30 cellular contexts compared by ENCODE assay signal in the genomic region with DNA sequence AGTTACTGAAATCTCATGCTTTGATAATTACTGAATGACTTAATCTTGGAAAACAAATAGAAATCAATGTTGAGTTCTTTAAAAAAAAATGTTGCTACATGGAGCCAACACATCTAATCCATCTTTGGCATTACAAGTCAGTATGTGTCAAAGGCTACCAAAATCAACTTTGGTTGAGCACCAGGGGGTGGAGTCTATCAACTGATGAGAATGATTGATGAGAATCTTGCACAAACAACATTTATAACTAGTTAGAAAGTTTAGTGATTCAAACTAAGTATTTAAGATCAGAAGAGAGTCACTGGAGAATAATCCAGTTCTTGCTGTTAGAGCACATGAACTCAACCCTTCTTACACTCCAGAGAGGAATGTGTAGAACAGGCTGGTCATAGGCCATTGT.
"Had no signal": no experiment of that assay in that cellular context is flagged by ENCODE, and none has a peak within 500 bp of the region (broad histone marks: within the 10 kb centered on the region; RNA-seq: fewer than 3 reads in every experiment).

No MANE protein-coding gene starts in this region.

- H3K79me2 ChIP-seq: hepatocyte, parathyroid adenoma had no signal

- H3K27ac ChIP-seq: coronary artery, foreskin keratinocyte, gastroesophageal sphincter, heart left ventricle, hepatocyte, neutrophil, parathyroid adenoma, prostate gland, right atrium auricular region, suprapubic skin, vagina had no signal

- H2AFZ ChIP-seq: hepatocyte, parathyroid adenoma had no signal

- H3K9ac ChIP-seq: parathyroid adenoma had no signal

- DNase-seq: dermis blood vessel endothelial cell; effector memory CD4-positive, alpha-beta T cell; esophagus squamous epithelium; heart left ventricle; kidney; natural killer cell; stimulated activated CD4-positive, alpha-beta T cell treated with anti-CD3 and anti-CD28 coated beads, Interleukin-12 subunit alpha, Interleukin-12 subunit beta, amount 100 ng/mL, for 4 hours; stimulated activated CD4-positive, alpha-beta T cell treated with anti-CD3 and anti-CD28 coated beads, Interleukin-1b, Interleukin-23, amount 100 ng/mL, for 48 hours; stimulated activated CD4-positive, alpha-beta T cell treated with anti-CD3 and anti-CD28 coated beads, Interleukin-4, amount 100 ng/mL, for 1 hour; stimulated activated CD8-positive, alpha-beta memory T cell treated with anti-CD3 and anti-CD28 coated beads, Interleukin-4, amount 100 ng/mL, for 48 hours; stimulated activated naive CD4-positive, alpha-beta T cell; stimulated activated naive CD8-positive, alpha-beta T cell treated with anti-CD3 and anti-CD28 coated beads, Interleukin-15, amount 100 ng/mL, for 72 hours; trophoblast cell had no signal

- H3K27ac Mint-ChIP-seq: memory B cell; natural killer cell; stimulated activated naive CD8-positive, alpha-beta T cell treated with anti-CD3 and anti-CD28 coated beads, Interleukin-15, amount 100 ng/mL, for 72 hours had no signal

- H3K36me3 Mint-ChIP-seq: natural killer cell had no signal

- H3K27me3 Mint-ChIP-seq: memory B cell; stimulated activated naive CD8-positive, alpha-beta T cell treated with anti-CD3 and anti-CD28 coated beads, Interleukin-15, amount 100 ng/mL, for 72 hours had no signal

- ATAC-seq: foreskin keratinocyte; gastroesophageal sphincter; heart left ventricle; left lobe of liver; natural killer cell; sciatic nerve; stimulated activated naive CD8-positive, alpha-beta T cell treated with anti-CD3 and anti-CD28 coated beads, Interleukin-15, amount 100 ng/mL, for 72 hours had no signal

- H3K9me3 ChIP-seq: esophagus squamous epithelium, gastroesophageal sphincter, heart left ventricle, neutrophil, prostate gland, right atrium auricular region, suprapubic skin, vagina had no signal

- H3K4me3 ChIP-seq: coronary artery, esophagus squamous epithelium, gastroesophageal sphincter, heart left ventricle, hepatocyte, lung, prostate gland, right atrium auricular region, smooth muscle cell, suprapubic skin, vagina had no signal

- FAIRE-seq: endothelial cell of umbilical vein, kidney had no signal

- H3K4me1 Mint-ChIP-seq: memory B cell; neural crest cell; stimulated activated naive CD8-positive, alpha-beta T cell treated with anti-CD3 and anti-CD28 coated beads, Interleukin-15, amount 100 ng/mL, for 72 hours had no signal

- H3K4me3 Mint-ChIP-seq: memory B cell; natural killer cell; neural crest cell; stimulated activated naive CD8-positive, alpha-beta T cell treated with anti-CD3 and anti-CD28 coated beads, Interleukin-15, amount 100 ng/mL, for 72 hours had no signal

- H3K36me3 ChIP-seq: esophagus squamous epithelium, gastroesophageal sphincter, heart left ventricle, neutrophil, prostate gland, right atrium auricular region, suprapubic skin, vagina had no signal

- H3K4me2 ChIP-seq: hepatocyte, smooth muscle cell had no signal

- H3K9me3 Mint-ChIP-seq: memory B cell; natural killer cell; neural crest cell; stimulated activated naive CD8-positive, alpha-beta T cell treated with anti-CD3 and anti-CD28 coated beads, Interleukin-15, amount 100 ng/mL, for 72 hours had no signal

- H3K27me3 ChIP-seq: esophagus squamous epithelium, foreskin keratinocyte, gastroesophageal sphincter, heart left ventricle, hepatocyte, neutrophil, right atrium auricular region, suprapubic skin, vagina had no signal

- H3K4me1 ChIP-seq: gastroesophageal sphincter, heart left ventricle, parathyroid adenoma, prostate gland, right atrium auricular region had no signal
